ENCODE assay signal across 24 cellular contexts in genomic region chr4:38994135-38994534, GRCh38. TPM values are rescaled to one million over a fixed set of nuclear protein-coding genes. Genes with fewer than 3 reads are reported as not detected.
A peak's percentile ranks its signal among the peaks of the same experiment; 100 is the strongest.
DNase-seq lines count a peak whose midpoint lies in the region; ATAC-seq, FAIRE-seq and TF ChIP-seq lines count a peak whose summit lies in the region.
"Had no signal": no experiment of that assay in that cellular context is flagged by ENCODE, and none has a peak within 500 bp of the region (broad histone marks: within the 10 kb centered on the region; RNA-seq: fewer than 3 reads in every experiment).

No MANE protein-coding gene starts in this region.

- no peak overlapping the region for H2AFZ ChIP-seq in HepG2 (ENCODE audit: low read length)

- TF ChIP-seq CTCF in HepG2 (CRISPR knock-in tag; IDR thresholded peaks at IDR 0.05) (no peak), right lobe of liver (IDR thresholded peaks at IDR 0.05) (no peak)

- H3K4me3 ChIP-seq in HepG2 (replicated peaks in 1 of 3; ENCODE audit: insufficient read depth in 1 of 3, low read depth in 2 of 3, low read length in 3 of 3) (no peak overlapping the region), right lobe of liver (no peak overlapping the region)
- H3K4me3 ChIP-seq: A549; BLaER1 treated with 17β-estradiol and CSF1 and Interleukin-3, amounts not matched to agents 10 nM and 100 nM; GM12878 had no signal

- H3K36me3 ChIP-seq in HepG2 (replicated peaks in 1 of 2; ENCODE audit: control insufficient read depth in 1 of 2, insufficient read depth in 2 of 2, low read length in 2 of 2) (no peaks in the 10 kb centered on the region), right lobe of liver (no peaks in the 10 kb centered on the region)
- H3K36me3 ChIP-seq: BLaER1 treated with 17β-estradiol and CSF1 and Interleukin-3, amounts not matched to agents 10 nM and 100 nM had no signal

- ATAC-seq in HepG2 (no peak), right lobe of liver (no peak), memory B cell (ENCODE audit: low read depth) (no peak), GM21619 (IDR thresholded peaks at IDR 0.05; ENCODE audit: unreplicated experiment) (no peak), SK-N-SH treated with all-trans-retinoic acid at 6 μM for 48 hours (no peak), HG02938 (IDR thresholded peaks at IDR 0.05; ENCODE audit: unreplicated experiment) (no peak)
- no peak for ATAC-seq in activated T-helper 17 cell treated with anti-CD3 and anti-CD28 coated beads, Interleukin-2, amount 50 U/mL, for 72 hours (replicated peaks)
- ATAC-seq: CD8-positive, alpha-beta T cell had no signal

- H3K9me3 ChIP-seq in HepG2 (ENCODE audit: low read length) (no peaks in the 10 kb centered on the region), right lobe of liver (no peaks in the 10 kb centered on the region)
- H3K9me3 ChIP-seq: A549, Caco-2 had no signal

- no peaks in the 10 kb centered on the region for H3K79me2 ChIP-seq in HepG2 (ENCODE audit: insufficient read depth, low read length)

- H3K36me3 Mint-ChIP-seq in activated T-helper 17 cell treated with anti-CD3 and anti-CD28 coated beads, Interleukin-2, amount 50 U/mL, for 72 hours (ENCODE audit: low read depth) = peaks cover 84% of the 10 kb centered on the region
- peaks cover 38% of the 10 kb centered on the region for H3K36me3 Mint-ChIP-seq in memory B cell

- peaks cover 12% of the 10 kb centered on the region for H3K4me1 Mint-ChIP-seq in activated T-helper 17 cell treated with anti-CD3 and anti-CD28 coated beads, Interleukin-2, amount 50 U/mL, for 72 hours
- peaks cover 14% of the 10 kb centered on the region for H3K4me1 Mint-ChIP-seq in memory B cell

- no peak for TF ChIP-seq POLR2A in HepG2 (IDR thresholded peaks at IDR 0.05; ENCODE audit: insufficient read depth in 1 of 2, low read depth in 2 of 2, low read length in 2 of 2)
- no peak for TF ChIP-seq POLR2A in right lobe of liver (IDR thresholded peaks at IDR 0.05)

- DNase-seq in HepG2 (ENCODE audit: low spot score) (no peak), right lobe of liver (no peak), memory B cell (ENCODE audit: low spot score in 2 of 2) (no peak)
- DNase-seq: AML-193; Calu3; CD4-positive, alpha-beta T cell; CD8-positive, alpha-beta T cell; DND-41; EL; GDM1 had no signal

- no peaks in the 10 kb centered on the region for H3K9me3 Mint-ChIP-seq in activated T-helper 17 cell treated with anti-CD3 and anti-CD28 coated beads, Interleukin-2, amount 50 U/mL, for 72 hours
- H3K9me3 Mint-ChIP-seq in memory B cell = no peaks in the 10 kb centered on the region
- H3K9me3 Mint-ChIP-seq: CD4-positive, alpha-beta T cell; CD8-positive, alpha-beta T cell had no signal

- H4K20me1 ChIP-seq in HepG2 (ENCODE audit: insufficient read depth, low read length) = no peaks in the 10 kb centered on the region
- H4K20me1 ChIP-seq: BLaER1 treated with 17β-estradiol and CSF1 and Interleukin-3, amounts not matched to agents 10 nM and 100 nM had no signal

- TF ChIP-seq EP300 in HepG2 (IDR thresholded peaks at IDR 0.05; ENCODE audit: low read depth in 2 of 2, low read length in 2 of 2) (no peak), HepG2 (CRISPR knock-in tag; IDR thresholded peaks at IDR 0.05; ENCODE audit: borderline replicate concordance) (no peak)

- POLR2A ChIA-PET in HepG2 (lab: Yijun Ruan, JAX) = interaction anchor here (1.0 to 1.6 kb wide), 2 partner anchors 49 to 90 kb away, joined by 4 to 13 read pairs; no protein-coding TSS in a partner anchor

- FAIRE-seq in HepG2 (lab: Jason Lieb, UNC) = no peak
- FAIRE-seq: A549, D721Med, GM12878, GM12892, GM18507 had no signal

- H3K27ac ChIP-seq in HepG2 (ENCODE audit: extremely low read length, insufficient read depth, low read length) (no peak overlapping the region), right lobe of liver (no peak overlapping the region)
- H3K27ac ChIP-seq: 22Rv1; A549; BLaER1 treated with 17β-estradiol and CSF1 and Interleukin-3, amounts not matched to agents 10 nM and 100 nM; C4-2B had no signal

- intact Hi-C loops in HepG2 (cut with micrococcal nuclease; ENCODE audit: unreplicated experiment) = no loop called here
- intact Hi-C loops in right lobe of liver (cut with DNase I) = no loop called here

- H3K27me3 ChIP-seq in HepG2 (ENCODE audit: control insufficient read depth in 1 of 2, insufficient read depth in 2 of 2, low read length in 2 of 2) (no peaks in the 10 kb centered on the region), right lobe of liver (no peaks in the 10 kb centered on the region)
- H3K27me3 ChIP-seq: BLaER1 treated with 17β-estradiol and CSF1 and Interleukin-3, amounts not matched to agents 10 nM and 100 nM had no signal

- TF ChIP-seq RAD21 in HepG2 (CRISPR knock-in tag; IDR thresholded peaks at IDR 0.05) = no peak

- H3K27ac Mint-ChIP-seq in activated T-helper 17 cell treated with anti-CD3 and anti-CD28 coated beads, Interleukin-2, amount 50 U/mL, for 72 hours = peak overlapping the region; percentile 15
- H3K27ac Mint-ChIP-seq in memory B cell = peak overlapping the region; percentile 82
- H3K27ac Mint-ChIP-seq: CD4-positive, alpha-beta T cell; CD8-positive, alpha-beta T cell had no signal

- CTCF ChIA-PET in HepG2 (lab: Yijun Ruan, JAX; ENCODE audit: low intra/inter-chr PET ratio, low total read pairs) = no interaction called here

- no peak overlapping the region for H3K4me3 Mint-ChIP-seq in activated T-helper 17 cell treated with anti-CD3 and anti-CD28 coated beads, Interleukin-2, amount 50 U/mL, for 72 hours
- no peak overlapping the region for H3K4me3 Mint-ChIP-seq in memory B cell
- H3K4me3 Mint-ChIP-seq: B cell; CD4-positive, alpha-beta T cell; CD8-positive, alpha-beta T cell had no signal

- H3K4me1 ChIP-seq in HepG2 (ENCODE audit: insufficient read depth, low read length) (no peaks in the 10 kb centered on the region), right lobe of liver (peaks cover 0 to 11% (median 0%) of the 10 kb centered on the region in 4 donors)
- H3K4me1 ChIP-seq: A549; BLaER1 treated with 17β-estradiol and CSF1 and Interleukin-3, amounts not matched to agents 10 nM and 100 nM; Caco-2 had no signal

- no peaks in the 10 kb centered on the region for H3K27me3 Mint-ChIP-seq in activated T-helper 17 cell treated with anti-CD3 and anti-CD28 coated beads, Interleukin-2, amount 50 U/mL, for 72 hours
- no peaks in the 10 kb centered on the region for H3K27me3 Mint-ChIP-seq in memory B cell
- H3K27me3 Mint-ChIP-seq: B cell; CD4-positive, alpha-beta T cell had no signal

- 69% methylated on average over 4 of the region's 4 CpGs for WGBS in HepG2 (ENCODE audit: low lambda C conversion rate)
- 69% methylated on average over 3 of the region's 4 CpGs for WGBS in right lobe of liver (ENCODE audit: insufficient coverage, low coverage, low lambda C conversion rate, missing lambda C conversion rate)

- no TSS peak for BruUV-seq in HepG2 (replicated peaks; lab: Mats Ljungman, UMichigan)

- no peak overlapping the region for H3K9ac ChIP-seq in HepG2 (ENCODE audit: insufficient read depth, low read depth, low read length)
- H3K9ac ChIP-seq: BLaER1 treated with 17β-estradiol and CSF1 and Interleukin-3, amounts not matched to agents 10 nM and 100 nM had no signal

- in situ Hi-C loops in HepG2 (cut with HindIII; ENCODE audit: extremely low pct_ligation_motif_present, low pct_unique_long_range_greater_than_20kb) = no loop called here

- H3K4me2 ChIP-seq in HepG2 (ENCODE audit: low read depth, low read length) = peak overlapping the region; percentile 21; the same call in 1 of the 2 replicates
- H3K4me2 ChIP-seq: A549; BLaER1 treated with 17β-estradiol and CSF1 and Interleukin-3, amounts not matched to agents 10 nM and 100 nM had no signal

TF ChIP-seq in HepG2, 621 proteins besides CTCF, POLR2A, EP300 and RAD21:
- TF ChIP-seq ZNF121 (CRISPR knock-in tag; IDR thresholded peaks at IDR 0.05) (peak; percentile 60; the same call in 1 of the 2 replicates), ZFP62 (CRISPR knock-in tag; IDR thresholded peaks at IDR 0.05) (no peak)
TF ChIP-seq in HepG2: peak in this region for 1.

TF ChIP-seq in SK-N-SH treated with all-trans-retinoic acid at 6 μM for 48 hours, 23 proteins besides CTCF, POLR2A, EP300 and RAD21 (continues in another document):
- TF ChIP-seq ZFP30 (CRISPR knock-in tag; IDR thresholded peaks at IDR 0.05) (no peak), ZNF8 (CRISPR knock-in tag; IDR thresholded peaks at IDR 0.05) (no peak), ARNTL (CRISPR knock-in tag; IDR thresholded peaks at IDR 0.05; ENCODE audit: borderline replicate concordance, low read depth) (no peak), RARB (CRISPR knock-in tag; IDR thresholded peaks at IDR 0.05) (no peak), ESRRG (CRISPR knock-in tag; IDR thresholded peaks at IDR 0.05) (no peak)

RNA-seq across cellular contexts. Expression of gene TMEM156, which starts 38.1 kb away (rescaled TPM):
- total RNA-seq in HepG2 (2016; rRNA removed; fragmentation: Illumina TruSeq; extraction: Trizol) (not detected in 2 replicates), right lobe of liver (1 to 10 TPM in 4 of 6 experiments, under 1 TPM in 1, not detected in 1; 0.29 to 2.8 (median 1.2) TPM)
- total RNA-seq in HepG2 (2016; cell fraction: cytosol; rRNA removed; fragmentation: Illumina TruSeq; extraction: Trizol; ENCODE audit: low read depth) = not detected in 2 replicates
- not detected in 2 replicates for total RNA-seq in HepG2 (2016; cell fraction: insoluble cytoplasmic fraction; rRNA removed; fragmentation: Illumina TruSeq; extraction: Trizol)
- not detected in 2 replicates for total RNA-seq in HepG2 (2016; cell fraction: membrane; rRNA removed; fragmentation: Illumina TruSeq; extraction: Trizol)
- not detected in 2 replicates for total RNA-seq in HepG2 (2016; cell fraction: nucleus; rRNA removed; fragmentation: Illumina TruSeq; extraction: Trizol)
- polyA plus RNA-seq in HepG2 (2011; rRNA removed) = 1.2 and 1.6 TPM in 2 replicates
- polyA plus RNA-seq in HepG2 (2011; cell fraction: cytosol; rRNA removed) = 0.63 and 0.91 TPM in 2 replicates
- polyA plus RNA-seq in HepG2 (2011; cell fraction: nucleus; rRNA removed) = 0.13 and 0.31 TPM in 2 replicates
- 0.13 and 1.2 TPM in 2 replicates for polyA plus RNA-seq in HepG2 (2012)
- 0.10 TPM in 1 of 2 replicates, not detected in the other for polyA plus RNA-seq in HepG2 (2016; cell fraction: cytosol; fragmentation: Illumina TruSeq; extraction: Trizol; ENCODE audit: low read depth)
- not detected in 2 replicates for polyA plus RNA-seq in HepG2 (2016; cell fraction: insoluble cytoplasmic fraction; fragmentation: Illumina TruSeq; extraction: Trizol; ENCODE audit: low read depth)
- 0.13 TPM in 1 of 2 replicates, not detected in the other for polyA plus RNA-seq in HepG2 (2016; cell fraction: membrane; fragmentation: Illumina TruSeq; extraction: Trizol; ENCODE audit: low read depth)
- polyA plus RNA-seq in HepG2 (2016; cell fraction: nucleus; fragmentation: Illumina TruSeq; extraction: Trizol; ENCODE audit: insufficient read depth, low read depth) = not detected in 2 replicates
- polyA minus RNA-seq in HepG2 (2011; rRNA and poly(A)+ RNA removed; ENCODE audit: low replicate concordance) = 0.50 and 1.8 TPM in 2 replicates
- 0.49 and 0.62 TPM in 2 replicates for polyA minus RNA-seq in HepG2 (2011; cell fraction: cytosol; rRNA and poly(A)+ RNA removed)
- 1.2 TPM in 2 replicates for polyA minus RNA-seq in HepG2 (2011; cell fraction: nucleus; rRNA and poly(A)+ RNA removed)
- 10 to 100 TPM; 25.7 to 37.9 TPM for total RNA-seq in activated T-helper 17 cell treated with anti-CD3 and anti-CD28 coated beads, Interleukin-2, amount 50 U/mL, for 72 hours
- total RNA-seq: Caco-2 had no signal

Comparison
In these comparisons a context has a peak if more than half of its experiments do, and no peak if none do; other contexts are left out.
1. RNA of gene TMEM156, which starts 38.1 kb away (total RNA-seq): 25.7 to 37.9 TPM in activated T-helper 17 cell treated with anti-CD3 and anti-CD28 coated beads, Interleukin-2, amount 50 U/mL, for 72 hours; 0.29 to 2.8 TPM in right lobe of liver and not detected in HepG2; every median in the first group is over 4 times any median in the second.